In the genomic region with DNA sequence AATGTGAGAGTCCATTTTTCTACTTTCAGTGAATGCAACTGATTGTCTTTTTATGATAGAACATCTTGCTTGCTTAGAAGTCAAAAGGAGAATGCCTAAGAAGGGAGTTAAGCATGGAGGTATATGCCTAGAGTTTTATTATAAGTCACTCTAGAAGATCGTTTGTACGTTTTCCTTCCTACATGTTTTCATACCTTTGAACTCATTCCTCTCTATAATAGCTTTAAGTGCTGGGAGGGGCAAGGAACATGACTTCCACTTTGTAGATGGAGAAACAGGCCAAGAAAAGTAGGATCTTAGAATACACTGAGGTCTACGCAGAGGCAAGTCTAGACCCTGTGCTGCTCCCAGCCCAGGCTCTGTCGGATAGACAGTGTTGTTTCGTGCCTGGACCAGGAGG, we compare ENCODE assay signal across 9 cellular contexts.
DNase-seq lines count a peak whose midpoint lies in the region; ATAC-seq and TF ChIP-seq lines count a peak whose summit lies in the region.
"Had no signal": no experiment of that assay in that cellular context is flagged by ENCODE, and none has a peak within 500 bp of the region (broad histone marks: within the 10 kb centered on the region; RNA-seq: fewer than 3 reads in every experiment).

No MANE protein-coding gene starts in this region.

- H4K20me1 ChIP-seq in mammary epithelial cell (ENCODE audit: insufficient read depth, low read length) = no peaks in the 10 kb centered on the region

- TF ChIP-seq CTCF in MCF 10A (IDR thresholded peaks at IDR 0.05; ENCODE audit: unreplicated experiment) (no peak), mammary epithelial cell (conservative IDR thresholded peaks at IDR 0.05 in 1 of 2, IDR thresholded peaks at IDR 0.05 in 1 of 2; ENCODE audit: extremely low read depth in 1 of 2, insufficient read depth in 1 of 2, low read depth in 1 of 2, low read length in 2 of 2) (no peak), colonic mucosa (IDR thresholded peaks at IDR 0.05) (no peak), transverse colon (IDR thresholded peaks at IDR 0.05) (no peak)

- DNase-seq in MCF 10A (ENCODE audit: unreplicated experiment) (no peak), mammary epithelial cell (no peak), colonic mucosa (no peak), transverse colon (no peak), NCI-H2107 (lab: John Stamatoyannopoulos, UW) (no peak)
- DNase-seq in naive thymus-derived CD4-positive, alpha-beta T cell = no peak
- DNase-seq: GM23248 had no signal

- H3K36me3 Mint-ChIP-seq in MCF 10A (ENCODE audit: insufficient read depth, unreplicated experiment) = peaks cover 100% of the 10 kb centered on the region
- H3K36me3 Mint-ChIP-seq in naive thymus-derived CD4-positive, alpha-beta T cell = peaks cover 0 to 2% (median 0%) of the 10 kb centered on the region in 5 donors

- peaks cover 81% of the 10 kb centered on the region for H3K4me1 Mint-ChIP-seq in MCF 10A (ENCODE audit: insufficient read depth, unreplicated experiment)
- peaks cover 59 to 98% (median 90%) of the 10 kb centered on the region in 7 donors for H3K4me1 Mint-ChIP-seq in naive thymus-derived CD4-positive, alpha-beta T cell

- H3K4me1 ChIP-seq in mammary epithelial cell (ENCODE audit: insufficient read depth, low read length) (no peaks in the 10 kb centered on the region), colonic mucosa (peaks cover 24% of the 10 kb centered on the region), transverse colon (peaks cover 97 to 100% (median 100%) of the 10 kb centered on the region in 4 donors)
- H3K4me1 ChIP-seq in naive thymus-derived CD4-positive, alpha-beta T cell (ENCODE audit: control insufficient read depth in 2 of 2, insufficient read depth in 2 of 2, low read length in 2 of 2) = peaks cover 52 to 82% of the 10 kb centered on the region in 2 donors

- TF ChIP-seq POLR2A in transverse colon (IDR thresholded peaks at IDR 0.05) = peak; percentile 29

- CTCF ChIA-PET in MCF 10A (lab: Yijun Ruan, JAX) (interaction anchor here (0.6 kb wide), 1 partner anchor 736 kb away, joined by 3 read pairs; no protein-coding TSS in a partner anchor), mammary epithelial cell (lab: Charles Lee; ENCODE audit: low non-redundant PET) (no interaction called here)
- CTCF ChIA-PET in naive thymus-derived CD4-positive, alpha-beta T cell (lab: Charles Lee) = interaction anchor here (0.8 to 2.6 kb wide), 3 partner anchors 10 to 20 kb away, joined by 10 to 11 read pairs (median 11); no protein-coding TSS in a partner anchor

- H3K9me3 ChIP-seq in mammary epithelial cell (replicated peaks; ENCODE audit: insufficient read depth, low read length) (no peaks in the 10 kb centered on the region), colonic mucosa (no peaks in the 10 kb centered on the region), transverse colon (no peaks in the 10 kb centered on the region)
- H3K9me3 ChIP-seq in naive thymus-derived CD4-positive, alpha-beta T cell (ENCODE audit: control insufficient read depth in 2 of 3, low read length in 3 of 3) = no peaks in the 10 kb centered on the region

- WGBS in mammary epithelial cell (ENCODE audit: low coverage, missing lambda C conversion rate) = 83% methylated on average over 5 of the region's 5 CpGs
- 54% methylated on average over 3 to 5 of the region's 5 CpGs for WGBS in transverse colon (ENCODE audit: low coverage in 1 of 2), 2 donors

- H3K9me3 Mint-ChIP-seq in MCF 10A (ENCODE audit: unreplicated experiment) = no peaks in the 10 kb centered on the region
- H3K9me3 Mint-ChIP-seq in naive thymus-derived CD4-positive, alpha-beta T cell = no peaks in the 10 kb centered on the region

- peak overlapping the region; percentile 99 for H3K27ac Mint-ChIP-seq in MCF 10A (ENCODE audit: low read depth, unreplicated experiment)
- H3K27ac Mint-ChIP-seq in naive thymus-derived CD4-positive, alpha-beta T cell = peak overlapping the region; percentile 76 to 98 (median 96)

- H3K4me3 Mint-ChIP-seq in MCF 10A (ENCODE audit: unreplicated experiment) = no peak overlapping the region
- H3K4me3 Mint-ChIP-seq in naive thymus-derived CD4-positive, alpha-beta T cell = peak overlapping the region in 8 of 10 donors; percentile 60 to 76 (median 71)

- TF ChIP-seq EP300 in transverse colon (IDR thresholded peaks at IDR 0.05; ENCODE audit: low read depth) = no peak

- H3K27me3 Mint-ChIP-seq in MCF 10A (ENCODE audit: insufficient read depth, unreplicated experiment) = no peaks in the 10 kb centered on the region
- H3K27me3 Mint-ChIP-seq in naive thymus-derived CD4-positive, alpha-beta T cell = peaks cover 0 to 4% (median 0%) of the 10 kb centered on the region in 5 donors

- dilution Hi-C loops in mammary epithelial cell (cut with HindIII; ENCODE audit: low sequenced_read_pairs) = loop anchor here (5.0 kb wide), 1 partner anchor 107 kb away; no protein-coding TSS in a partner anchor

- no peak for ATAC-seq in naive thymus-derived CD4-positive, alpha-beta T cell
- ATAC-seq in GM18909 (IDR thresholded peaks at IDR 0.05; ENCODE audit: poor library complexity, unreplicated experiment) (no peak), GM19397 (IDR thresholded peaks at IDR 0.05; ENCODE audit: unreplicated experiment) (no peak)

- H3K79me2 ChIP-seq in mammary epithelial cell (ENCODE audit: insufficient read depth, low read length) = no peaks in the 10 kb centered on the region

- H3K4me3 ChIP-seq in mammary epithelial cell (replicated peaks in 1 of 3; ENCODE audit: insufficient read depth in 1 of 3, low read depth in 2 of 3, low read length in 3 of 3) (no peak overlapping the region), colonic mucosa (no peak overlapping the region), transverse colon (no peak overlapping the region)
- H3K4me3 ChIP-seq in naive thymus-derived CD4-positive, alpha-beta T cell (ENCODE audit: low read length) = no peak overlapping the region
- H3K4me3 ChIP-seq: GM23248 had no signal

- BruUV-seq in MCF 10A (replicated peaks; lab: Mats Ljungman, UMichigan) (no TSS peak), mammary epithelial cell (replicated peaks; lab: Mats Ljungman, UMichigan) (no TSS peak)

- peaks cover 8% of the 10 kb centered on the region for H3K27me3 ChIP-seq in mammary epithelial cell (ENCODE audit: insufficient read depth, low read length)
- H3K27me3 ChIP-seq in colonic mucosa = no peaks in the 10 kb centered on the region
- no peaks in the 10 kb centered on the region for H3K27me3 ChIP-seq in naive thymus-derived CD4-positive, alpha-beta T cell (ENCODE audit: control insufficient read depth in 2 of 2, insufficient read depth in 2 of 2, low read length in 2 of 2)
- no peaks in the 10 kb centered on the region for H3K27me3 ChIP-seq in transverse colon

- H2AFZ ChIP-seq in mammary epithelial cell (ENCODE audit: low read depth, low read length) = no peak overlapping the region
- H2AFZ ChIP-seq: GM23248 had no signal

- H3K36me3 ChIP-seq in mammary epithelial cell (ENCODE audit: insufficient read depth, low read length) (no peaks in the 10 kb centered on the region), colonic mucosa (no peaks in the 10 kb centered on the region), transverse colon (no peaks in the 10 kb centered on the region)
- H3K36me3 ChIP-seq in naive thymus-derived CD4-positive, alpha-beta T cell (ENCODE audit: control insufficient read depth in 2 of 3, insufficient read depth in 3 of 3, low read length in 3 of 3) = no peaks in the 10 kb centered on the region

- in situ Hi-C loops in mammary epithelial cell (cut with MboI; ENCODE audit: low sequenced_read_pairs in 2 of 2) (loop anchor here in 1 of 2 donors (10.0 kb wide), 1 partner anchor 109 kb away; no protein-coding TSS in a partner anchor), transverse colon (cut with MboI; ENCODE audit: low pct_ligation_motif_present in 1 of 4, low pct_unique_long_range_greater_than_20kb in 1 of 4, low sequenced_read_pairs in 3 of 4) (no loop called here)

- H3K27ac ChIP-seq in mammary epithelial cell (ENCODE audit: insufficient read depth, low read depth, low read length) (no peak overlapping the region), colonic mucosa (peak overlapping the region; percentile 16), transverse colon (peak overlapping the region; percentile 94 to 96 (median 96))
- H3K27ac ChIP-seq in naive thymus-derived CD4-positive, alpha-beta T cell (ENCODE audit: low read depth, low read length) = no peak overlapping the region
- H3K27ac ChIP-seq: GM23248 had no signal

- H3K9ac ChIP-seq in mammary epithelial cell (ENCODE audit: insufficient read depth, low read length) (no peak overlapping the region), colonic mucosa (ENCODE audit: low read depth in 2 of 2, low read length in 2 of 2) (peak overlapping the region in 1 of 2 donors; percentile 59)
- H3K9ac ChIP-seq: GM23248 had no signal

- POLR2A ChIA-PET in MCF 10A (lab: Yijun Ruan, JAX) = interaction anchor here (1.0 to 33.6 kb wide), 6 partner anchors 10 to 114 kb away, joined by 3 to 1399 read pairs (median 4); partner anchors contain the start of gene ZBTB16
- POLR2A ChIA-PET in naive thymus-derived CD4-positive, alpha-beta T cell (lab: Charles Lee) = interaction anchor here (0.5 to 20.6 kb wide), 6 partner anchors 8 to 154 kb away, joined by 3 to 363 read pairs (median 8); partner anchors contain the start of gene ZBTB16

- intact Hi-C loops in MCF 10A (cut with micrococcal nuclease) = no loop called here
- intact Hi-C loops in mammary epithelial cell (cut with micrococcal nuclease) = no loop called here
- intact Hi-C loops in colonic mucosa (cut with DNase I) = no loop called here
- intact Hi-C loops in naive thymus-derived CD4-positive, alpha-beta T cell (cut with micrococcal nuclease) = loop anchor here in 1 of 2 donors (1.0 kb wide), 1 partner anchor 9 kb away; no protein-coding TSS in a partner anchor
- intact Hi-C loops in transverse colon (cut with DNase I; ENCODE audit: low total_unique reads) = no loop called here

- no peak overlapping the region for H3K4me2 ChIP-seq in mammary epithelial cell (ENCODE audit: insufficient read depth, low read depth, low read length)

Comparison
In these comparisons a context has a peak if more than half of its experiments do, and no peak if none do; other contexts are left out.
1. H3K27ac ChIP-seq: peak in colonic mucosa (single experiment) and transverse colon (4 of 4); none in mammary epithelial cell (single experiment) and naive thymus-derived CD4-positive, alpha-beta T cell (single experiment).